18 cellular contexts compared by ENCODE assay signal in genomic region chr5:65461490-65461889, GRCh38. TPM values are rescaled to one million over a fixed set of nuclear protein-coding genes. Genes with fewer than 3 reads are reported as not detected.
DNase-seq lines count a peak whose midpoint lies in the region; ATAC-seq lines count a peak whose summit lies in the region.
"Had no signal": no experiment of that assay in that cellular context is flagged by ENCODE, and none has a peak within 500 bp of the region (broad histone marks: within the 10 kb centered on the region; RNA-seq: fewer than 3 reads in every experiment).

No MANE protein-coding gene starts in this region.

- DNase-seq in NCI-H2107 treated with DMSO at 0.1 percent for 48 hours (lab: John Stamatoyannopoulos, UW; ENCODE audit: unreplicated experiment) (peak; percentile 16), NCI-H2107 (lab: John Stamatoyannopoulos, UW) (no peak), EL (peak; percentile 9), NCI-H146 treated with DMSO at 0.1 percent for 48 hours (lab: John Stamatoyannopoulos, UW; ENCODE audit: unreplicated experiment) (peak; percentile 18), SIG-M5 treated with dmso at 0.1 percent for 504 hours (lab: John Stamatoyannopoulos, UW; ENCODE audit: unreplicated experiment) (no peak), AG08395 (ENCODE audit: low spot score) (no peak)
- DNase-seq: 8988T; ACHN; BE2C; CD4-positive, alpha-beta memory T cell; COR-L47; DMS153; DND-41; GOT3; H9; HFFc6 had no signal

- no peak for ATAC-seq in esophagus mucosa
- ATAC-seq: HepG2 had no signal

RNA-seq across cellular contexts. Expression of gene ADAMTS6, which starts 20.2 kb away (rescaled TPM):
- total RNA-seq in esophagus mucosa = 1.2 TPM

Comparison
In these comparisons a context has a peak if more than half of its experiments do, and no peak if none do; other contexts are left out.
1. DNase-seq: peak in NCI-H2107 treated with DMSO at 0.1 percent for 48 hours (single experiment), EL (single experiment) and NCI-H146 treated with DMSO at 0.1 percent for 48 hours (single experiment); none in NCI-H2107 (single experiment), SIG-M5 treated with dmso at 0.1 percent for 504 hours (single experiment) and AG08395 (single experiment).